Comparison of ENCODE assay signal across 3 cellular contexts in genomic region chr6:132673376-132674094, GRCh38.
TF ChIP-seq lines count a peak whose summit lies in the region.

No MANE protein-coding gene starts in this region.

TF ChIP-seq in SK-N-SH, 30 proteins besides CTCF, POLR2A, EP300 and RAD21:
- TF ChIP-seq YY1 (IDR thresholded peaks at IDR 0.05; ENCODE audit: low read depth), result no peak
- TF ChIP-seq RFX5 (IDR thresholded peaks at IDR 0.05; ENCODE audit: low read length), result no peak
- no peak for TF ChIP-seq TCF12 (IDR thresholded peaks at IDR 0.05)
- peak; percentile 57; the same call in 1 of the 2 replicates for TF ChIP-seq USF1 (IDR thresholded peaks at IDR 0.05; ENCODE audit: borderline replicate concordance, low read depth)
- TF ChIP-seq NRF1 (IDR thresholded peaks at IDR 0.05; ENCODE audit: low read depth, low read length), result no peak
- TF ChIP-seq RCOR1 (IDR thresholded peaks at IDR 0.05; ENCODE audit: low read length), result no peak

TF ChIP-seq in SK-N-SH treated with all-trans-retinoic acid at 6 μM for 48 hours, 23 proteins besides CTCF, POLR2A, EP300 and RAD21:
- no peak for TF ChIP-seq ZNF8 (CRISPR knock-in tag; IDR thresholded peaks at IDR 0.05)
- TF ChIP-seq ARNTL (CRISPR knock-in tag; IDR thresholded peaks at IDR 0.05; ENCODE audit: borderline replicate concordance, low read depth), result no peak
- TF ChIP-seq ESRRG (CRISPR knock-in tag; IDR thresholded peaks at IDR 0.05), result no peak
- no peak for TF ChIP-seq ISL1 (CRISPR knock-in tag; IDR thresholded peaks at IDR 0.05)
- TF ChIP-seq POU6F1 (CRISPR knock-in tag; IDR thresholded peaks at IDR 0.05; ENCODE audit: borderline replicate concordance, low read depth), result no peak
- TF ChIP-seq CREB5 (CRISPR knock-in tag; IDR thresholded peaks at IDR 0.05; ENCODE audit: low read depth), result no peak
- no peak for TF ChIP-seq ZNF565 (CRISPR knock-in tag; conservative IDR thresholded peaks at IDR 0.05; ENCODE audit: low read depth)
- TF ChIP-seq ZC3H10 (CRISPR knock-in tag; IDR thresholded peaks at IDR 0.05), result no peak
- no peak for TF ChIP-seq TCF4 (CRISPR knock-in tag; IDR thresholded peaks at IDR 0.05; ENCODE audit: borderline replicate concordance)

TF ChIP-seq in K562, 482 proteins besides CTCF, POLR2A, EP300 and RAD21:
- TF ChIP-seq FOXJ2 (tag; IDR thresholded peaks at IDR 0.05) (0 out of 2 replicates have a peak, but pooled peaks have one; percentile 36), FOSL1 (tag; conservative IDR thresholded peaks at IDR 0.05) (0 out of 2 replicates have a peak, but pooled peaks have one; percentile 18), USF2 (CRISPR knock-in tag; IDR thresholded peaks at IDR 0.05) (peak; percentile 84), ESRRA (IDR thresholded peaks at IDR 0.05; ENCODE audit: borderline replicate concordance, low read depth) (peak; percentile 66; the same call in 1 of the 2 replicates), BHLHE40 (IDR thresholded peaks at IDR 0.05; ENCODE audit: low read length) (peak; percentile 71), ZNF395 (CRISPR knock-in tag; IDR thresholded peaks at IDR 0.05) (no peak), TFE3 (CRISPR knock-in tag; IDR thresholded peaks at IDR 0.05) (peak; percentile 88), ZNF655 (CRISPR knock-in tag; IDR thresholded peaks at IDR 0.05) (no peak), SOX6 (IDR thresholded peaks at IDR 0.05) (0 out of 2 replicates have a peak, but pooled peaks have one; percentile 29), NFIC (IDR thresholded peaks at IDR 0.05) (peak; percentile 86), PATZ1 (CRISPR knock-in tag; IDR thresholded peaks at IDR 0.05; ENCODE audit: borderline replicate concordance) (no peak), RAD51 (IDR thresholded peaks at IDR 0.05; ENCODE audit: borderline replicate concordance, low read depth) (peak; percentile 76), USF1 (CRISPR knock-in tag; IDR thresholded peaks at IDR 0.05) (peak; percentile 71)
TF ChIP-seq in K562: peak in this region for 10.
